Comparison of ENCODE assay signal across 1 cellular context in genomic region chr5:40798856-40799210, GRCh38.
TF ChIP-seq lines count a peak whose summit lies in the region.

No MANE protein-coding gene starts in this region.

TF ChIP-seq in endothelial cell of umbilical vein, 7 proteins besides CTCF, POLR2A, EP300 and RAD21:
- TF ChIP-seq MYC (IDR thresholded peaks at IDR 0.05; ENCODE audit: low read depth, low read length): no peak
- no peak for TF ChIP-seq EZH2 (IDR thresholded peaks at IDR 0.05; ENCODE audit: borderline replicate concordance, low read depth, low read length, severe bottlenecking)
- TF ChIP-seq, protein P1, sequence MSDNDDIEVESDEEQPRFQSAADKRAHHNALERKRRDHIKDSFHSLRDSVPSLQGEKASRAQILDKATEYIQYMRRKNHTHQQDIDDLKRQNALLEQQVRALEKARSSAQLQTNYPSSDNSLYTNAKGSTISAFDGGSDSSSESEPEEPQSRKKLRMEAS (IDR thresholded peaks at IDR 0.05; ENCODE audit: insufficient read depth, insufficient read length): no peak
- TF ChIP-seq GATA2 (IDR thresholded peaks at IDR 0.05; ENCODE audit: insufficient read depth, insufficient read length, low read depth, low read length): no peak
- TF ChIP-seq FOS (IDR thresholded peaks at IDR 0.05; ENCODE audit: borderline replicate concordance, insufficient read depth, low read length): no peak
- TF ChIP-seq POLR2AphosphoS5 (IDR thresholded peaks at IDR 0.05; ENCODE audit: insufficient read depth, low read depth, low read length): no peak
- TF ChIP-seq JUN (IDR thresholded peaks at IDR 0.05; ENCODE audit: borderline replicate concordance, insufficient read depth, insufficient read length, low read depth): no peak
